Comparison of ENCODE assay signal across 8 cellular contexts in the genomic region with DNA sequence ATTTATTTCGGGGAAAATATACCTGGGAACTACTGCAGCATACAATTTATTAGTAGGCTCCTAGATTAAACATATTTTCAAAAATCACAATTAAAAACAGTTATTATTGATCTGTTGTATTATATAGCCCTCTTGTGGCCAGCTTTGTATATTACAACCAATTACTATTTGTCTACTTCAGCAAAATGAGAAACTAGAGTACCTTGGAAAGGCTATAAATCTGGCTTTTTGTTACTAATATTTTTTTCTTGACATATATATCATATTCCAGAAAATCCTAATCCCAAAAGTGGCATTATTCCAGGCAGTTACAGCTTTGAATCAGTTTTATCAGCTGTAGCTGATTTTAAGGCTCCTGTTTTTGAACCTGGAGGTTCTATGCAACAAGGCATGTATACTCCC.
A peak's percentile ranks its signal among the peaks of the same experiment; 100 is the strongest.
DNase-seq lines count a peak whose midpoint lies in the region; ATAC-seq and TF ChIP-seq lines count a peak whose summit lies in the region.

No MANE protein-coding gene starts in this region.

- in situ Hi-C loops in GM13977 (cut with MboI; ENCODE audit: low pct_unique_long_range_greater_than_20kb, low sequenced_read_pairs, unreplicated experiment), result no loop called here

- CTCF ChIA-PET in AG04449 (lab: Yijun Ruan, JAX), result interaction anchor here (0.9 to 2.9 kb wide), 18 partner anchors 10 to 476 kb away, joined by 3 to 28 read pairs (median 4); partner anchors contain the start of genes METTL5 and UBR3

- ATAC-seq in GM18519 (IDR thresholded peaks at IDR 0.05; ENCODE audit: low FRiP score, unreplicated experiment), result no peak

- TF ChIP-seq CTCF in AG04449 (IDR thresholded peaks at IDR 0.05; ENCODE audit: insufficient read depth, low read length, missing control alignments) (peak; percentile 34), GM13977 (IDR thresholded peaks at IDR 0.05; ENCODE audit: extremely low read depth, insufficient read depth, missing control alignments) (peak; percentile 69)

- H3K4me3 ChIP-seq in AG04449 (ENCODE audit: low read depth, low read length), result no peak overlapping the region

- POLR2A ChIA-PET in AG04449 (lab: Yijun Ruan, JAX), result no interaction called here

- DNase-seq in AG04449 (ENCODE audit: low read depth, low spot score), result peak; percentile 0
- peak; percentile 16 for DNase-seq in GM13977 (ENCODE audit: low spot score)
- peak; percentile 4 to 62 for DNase-seq in NCI-H526 (lab: John Stamatoyannopoulos, UW)
- peak; percentile 24 for DNase-seq in cerebellum (ENCODE audit: low spot score)
- peak; percentile 60 for DNase-seq in myocyte (ENCODE audit: low read depth)
- no peak for DNase-seq in activated CD4-positive, CD25-positive, alpha-beta regulatory T cell treated with anti-CD3 and anti-CD28 coated beads, Interleukin-2, amount 50 U/mL, for 72 hours
- DNase-seq in HPDE6-E6E7 (ENCODE audit: extremely low spot score), result no peak

Comparison
In these comparisons a context has a peak if more than half of its experiments do, and no peak if none do; other contexts are left out.
1. DNase-seq: peak in AG04449 (single experiment), GM13977 (single experiment), NCI-H526 (2 of 2), cerebellum (single experiment) and myocyte (single experiment); none in activated CD4-positive, CD25-positive, alpha-beta regulatory T cell treated with anti-CD3 and anti-CD28 coated beads, Interleukin-2, amount 50 U/mL, for 72 hours (single experiment) and HPDE6-E6E7 (single experiment).